In genomic region chr11:130897262-130898182, GRCh38 we compare ENCODE assay signal across 9 cellular contexts. TPM values are rescaled to one million over a fixed set of nuclear protein-coding genes. Genes with fewer than 3 reads are reported as not detected.
DNase-seq lines count a peak whose midpoint lies in the region; ATAC-seq and TF ChIP-seq lines count a peak whose summit lies in the region.
"Had no signal": no experiment of that assay in that cellular context is flagged by ENCODE, and none has a peak within 500 bp of the region (broad histone marks: within the 10 kb centered on the region; RNA-seq: fewer than 3 reads in every experiment).

No MANE protein-coding gene starts in this region.

- intact Hi-C loops in Right ventricle myocardium inferior (cut with DNase I): loop anchor here (10.0 kb wide), 1 partner anchor 683 kb away; no protein-coding TSS in a partner anchor

- ATAC-seq in Right ventricle myocardium inferior (peak; percentile 82), GM18511 (IDR thresholded peaks at IDR 0.05; ENCODE audit: unreplicated experiment) (no peak), GM19463 (IDR thresholded peaks at IDR 0.05; ENCODE audit: unreplicated experiment) (no peak)

- TF ChIP-seq CTCF in WI38 (IDR thresholded peaks at IDR 0.05; ENCODE audit: low read depth, low read length): no peak

- DNase-seq in Ammon's horn (ENCODE audit: low spot score): peak; percentile 60
- peak; percentile 81 for DNase-seq in Right ventricle myocardium inferior (ENCODE audit: missing footprints)
- DNase-seq in pulmonary artery endothelial cell (ENCODE audit: low read depth, low spot score): peak; percentile 86
- DNase-seq in retina: no peak
- no peak for DNase-seq in KBM-7
- DNase-seq: NCI-H2029 treated with DMSO at 0.1 percent for 48 hours had no signal

- in situ Hi-C loops in KBM-7 (cut with MboI; ENCODE audit: low pct_unique_long_range_greater_than_20kb, low sequenced_read_pairs): no loop called here

- peak overlapping the region; percentile 8 for H3K4me3 ChIP-seq in WI38 (ENCODE audit: low read depth, low read length)

RNA-seq across cellular contexts. Expression of gene SNX19, which starts 18.8 kb away (rescaled TPM):
- total RNA-seq in Right ventricle myocardium inferior: 54.9 TPM
- total RNA-seq in pulmonary artery endothelial cell: 31.7 and 65.2 TPM in 2 replicates

Comparison
In these comparisons a context has a peak if more than half of its experiments do, and no peak if none do; other contexts are left out.
1. DNase-seq: peak in Ammon's horn (single experiment), Right ventricle myocardium inferior (single experiment) and pulmonary artery endothelial cell (single experiment); none in retina (single experiment) and KBM-7 (single experiment).